1 cellular context compared by ENCODE assay signal in genomic region chr10:69470463-69471163, GRCh38.
TF ChIP-seq lines count a peak whose summit lies in the region.

No MANE protein-coding gene starts in this region.

TF ChIP-seq in SK-N-SH, 30 proteins besides CTCF, POLR2A, EP300 and RAD21 (continued from another document):
- TF ChIP-seq PBX3 (IDR thresholded peaks at IDR 0.05) (no peak), USF1 (IDR thresholded peaks at IDR 0.05; ENCODE audit: borderline replicate concordance, low read depth) (no peak), YY1 (IDR thresholded peaks at IDR 0.05; ENCODE audit: low read depth) (no peak), NRF1 (IDR thresholded peaks at IDR 0.05; ENCODE audit: low read depth, low read length) (no peak), SMC3 (IDR thresholded peaks at IDR 0.05; ENCODE audit: low read depth, low read length) (no peak), GABPA (IDR thresholded peaks at IDR 0.05; ENCODE audit: low read depth) (no peak), USF2 (IDR thresholded peaks at IDR 0.05; ENCODE audit: borderline replicate concordance, low read depth, low read length) (no peak)
